ENCODE assay signal across 21 cellular contexts in the genomic region with DNA sequence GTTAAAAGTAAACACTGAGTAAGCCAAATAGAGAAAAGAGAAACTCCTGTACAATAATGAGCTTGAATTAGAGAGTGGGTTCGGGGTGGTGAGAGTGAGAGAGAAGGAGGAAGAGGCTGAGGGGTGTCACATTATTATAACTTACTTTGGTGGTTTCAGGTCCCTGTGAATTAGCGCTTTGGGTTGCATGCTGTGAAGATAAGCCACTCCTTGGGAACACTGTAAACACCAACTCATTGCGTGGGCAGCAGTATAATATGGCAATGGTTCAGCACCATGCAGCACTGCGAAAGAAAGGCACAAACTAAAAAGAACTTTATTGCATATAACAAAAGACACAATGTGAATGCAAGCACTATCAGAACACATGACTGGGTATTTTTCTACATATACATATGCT.
"Had no signal": no experiment of that assay in that cellular context is flagged by ENCODE, and none has a peak within 500 bp of the region (broad histone marks: within the 10 kb centered on the region; RNA-seq: fewer than 3 reads in every experiment).

No MANE protein-coding gene starts in this region.

- H3K27me3 Mint-ChIP-seq: naive B cell, progenitor cell of endocrine pancreas, type B pancreatic cell had no signal

- H3K9me3 ChIP-seq: esophagus squamous epithelium, left ventricle myocardium inferior, lower lobe of right lung, pancreas had no signal

- DNase-seq: effector CD8-positive, alpha-beta T cell; esophagus squamous epithelium; foreskin fibroblast; kidney; left cardiac atrium; left ventricle myocardium inferior; lower lobe of right lung; mesenchymal stem cell; naive B cell; occipital lobe; pancreas; right cardiac atrium; small intestine; stimulated activated CD4-positive, alpha-beta T cell treated with anti-CD3 and anti-CD28 coated beads, Interleukin-2, amount 100 ng/mL, for 48 hours; stimulated activated naive CD4-positive, alpha-beta T cell treated with Interleukin-2 at 50 U/mL for 16 hours had no signal

- H3K4me1 ChIP-seq: esophagus squamous epithelium, lower lobe of right lung, pancreas had no signal

- H3K4me3 Mint-ChIP-seq: naive B cell, type B pancreatic cell had no signal

- ATAC-seq: left cardiac atrium, lower lobe of right lung, pancreas, right cardiac atrium had no signal

- FAIRE-seq: kidney, pancreas, small intestine, urothelium cell line had no signal

- H3K4me3 ChIP-seq: coronary artery, dorsolateral prefrontal cortex, esophagus squamous epithelium, left ventricle myocardium inferior, lower lobe of right lung, pancreas had no signal

- H3K27ac Mint-ChIP-seq: progenitor cell of endocrine pancreas, type B pancreatic cell had no signal

- H3K27ac ChIP-seq: coronary artery, dorsolateral prefrontal cortex, epithelial cell of prostate, esophagus squamous epithelium, left ventricle myocardium inferior, lower lobe of right lung, pancreas had no signal

- H3K27me3 ChIP-seq: dorsolateral prefrontal cortex, esophagus squamous epithelium, pancreas had no signal

- H3K9me3 Mint-ChIP-seq: naive B cell, type B pancreatic cell had no signal
